ENCODE assay signal across 1 cellular context in the genomic region with DNA sequence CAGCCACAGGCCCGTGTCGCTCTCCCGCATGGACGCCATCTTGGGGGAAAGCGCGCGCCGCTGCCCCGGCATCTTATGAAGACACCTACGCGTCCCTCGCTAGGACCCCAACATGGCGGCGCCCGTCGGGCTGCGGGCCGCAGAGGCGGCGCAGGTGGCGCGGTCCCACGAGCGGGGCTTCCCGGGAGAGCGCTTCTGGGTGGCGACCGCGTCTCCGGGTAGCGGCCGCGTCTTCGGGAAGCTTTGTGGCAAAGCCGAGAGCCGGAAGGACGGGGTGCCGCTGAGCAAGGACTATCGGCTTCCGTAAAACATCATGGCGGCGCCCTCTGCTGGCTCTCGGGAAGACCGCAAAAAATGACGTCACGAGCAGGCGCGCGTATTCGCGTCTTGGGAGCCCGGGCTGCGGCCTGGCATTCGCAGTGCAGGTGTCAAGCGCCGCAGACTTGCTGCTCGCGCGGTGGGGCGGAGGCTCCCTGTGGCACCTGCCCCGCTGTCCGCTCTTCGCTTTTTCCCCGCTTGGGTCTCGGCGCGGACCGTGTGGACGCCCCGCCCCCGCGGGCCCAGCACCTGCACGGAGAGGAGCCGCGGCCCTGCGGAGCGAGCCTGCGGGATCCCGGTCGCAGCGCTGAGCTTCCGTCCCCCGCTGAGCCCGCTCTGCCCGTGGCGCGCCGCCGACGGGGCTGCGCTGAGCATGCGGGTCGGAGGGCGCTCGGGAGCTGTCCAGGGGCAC.
A peak's percentile ranks its signal among the peaks of the same experiment; 100 is the strongest.
TF ChIP-seq lines count a peak whose summit lies in the region.

A gene (minus strand): TSS at position 54 of the 730 bp plus-strand sequence. CDS start 15 bp downstream, at position 39.

TF ChIP-seq in HepG2, 621 proteins besides CTCF, POLR2A, EP300 and RAD21 (continued from another document and continues in another):
- TF ChIP-seq, protein P1, sequence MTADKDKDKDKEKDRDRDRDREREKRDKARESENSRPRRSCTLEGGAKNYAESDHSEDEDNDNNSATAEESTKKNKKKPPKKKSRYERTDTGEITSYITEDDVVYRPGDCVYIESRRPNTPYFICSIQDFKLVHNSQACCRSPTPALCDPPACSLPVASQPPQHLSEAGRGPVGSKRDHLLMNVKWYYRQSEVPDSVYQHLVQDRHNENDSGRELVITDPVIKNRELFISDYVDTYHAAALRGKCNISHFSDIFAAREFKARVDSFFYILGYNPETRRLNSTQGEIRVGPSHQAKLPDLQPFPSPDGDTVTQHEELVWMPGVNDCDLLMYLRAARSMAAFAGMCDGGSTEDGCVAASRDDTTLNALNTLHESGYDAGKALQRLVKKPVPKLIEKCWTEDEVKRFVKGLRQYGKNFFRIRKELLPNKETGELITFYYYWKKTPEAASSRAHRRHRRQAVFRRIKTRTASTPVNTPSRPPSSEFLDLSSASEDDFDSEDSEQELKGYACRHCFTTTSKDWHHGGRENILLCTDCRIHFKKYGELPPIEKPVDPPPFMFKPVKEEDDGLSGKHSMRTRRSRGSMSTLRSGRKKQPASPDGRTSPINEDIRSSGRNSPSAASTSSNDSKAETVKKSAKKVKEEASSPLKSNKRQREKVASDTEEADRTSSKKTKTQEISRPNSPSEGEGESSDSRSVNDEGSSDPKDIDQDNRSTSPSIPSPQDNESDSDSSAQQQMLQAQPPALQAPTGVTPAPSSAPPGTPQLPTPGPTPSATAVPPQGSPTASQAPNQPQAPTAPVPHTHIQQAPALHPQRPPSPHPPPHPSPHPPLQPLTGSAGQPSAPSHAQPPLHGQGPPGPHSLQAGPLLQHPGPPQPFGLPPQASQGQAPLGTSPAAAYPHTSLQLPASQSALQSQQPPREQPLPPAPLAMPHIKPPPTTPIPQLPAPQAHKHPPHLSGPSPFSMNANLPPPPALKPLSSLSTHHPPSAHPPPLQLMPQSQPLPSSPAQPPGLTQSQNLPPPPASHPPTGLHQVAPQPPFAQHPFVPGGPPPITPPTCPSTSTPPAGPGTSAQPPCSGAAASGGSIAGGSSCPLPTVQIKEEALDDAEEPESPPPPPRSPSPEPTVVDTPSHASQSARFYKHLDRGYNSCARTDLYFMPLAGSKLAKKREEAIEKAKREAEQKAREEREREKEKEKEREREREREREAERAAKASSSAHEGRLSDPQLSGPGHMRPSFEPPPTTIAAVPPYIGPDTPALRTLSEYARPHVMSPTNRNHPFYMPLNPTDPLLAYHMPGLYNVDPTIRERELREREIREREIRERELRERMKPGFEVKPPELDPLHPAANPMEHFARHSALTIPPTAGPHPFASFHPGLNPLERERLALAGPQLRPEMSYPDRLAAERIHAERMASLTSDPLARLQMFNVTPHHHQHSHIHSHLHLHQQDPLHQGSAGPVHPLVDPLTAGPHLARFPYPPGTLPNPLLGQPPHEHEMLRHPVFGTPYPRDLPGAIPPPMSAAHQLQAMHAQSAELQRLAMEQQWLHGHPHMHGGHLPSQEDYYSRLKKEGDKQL (CRISPR knock-in tag; IDR thresholded peaks at IDR 0.05; ENCODE audit: low read depth): 0 out of 2 replicates have a peak, but pooled peaks have one; percentile 25
- TF ChIP-seq CHD2 (IDR thresholded peaks at IDR 0.05; ENCODE audit: low read depth, low read length) (peak; percentile 39; the same call in 1 of the 2 replicates), ZNF263 (CRISPR knock-in tag; IDR thresholded peaks at IDR 0.05) (no peak; the same call in 1 of the 2 replicates), ISX (CRISPR knock-in tag; conservative IDR thresholded peaks at IDR 0.05) (no peak), SMARCE1 (IDR thresholded peaks at IDR 0.05; ENCODE audit: borderline replicate concordance) (no peak), HOXA3 (CRISPR knock-in tag; IDR thresholded peaks at IDR 0.05) (peak; percentile 99), AGO1 (IDR thresholded peaks at IDR 0.05; ENCODE audit: low read depth, low read length, poor library complexity, severe bottlenecking) (peak; percentile 27), IKZF1 (IDR thresholded peaks at IDR 0.05) (no peak), TCF7L2 (IDR thresholded peaks at IDR 0.05; ENCODE audit: low read depth, low read length) (no peak), ZNF326 (CRISPR knock-in tag; IDR thresholded peaks at IDR 0.05; ENCODE audit: borderline replicate concordance) (no peak), PHF5A (CRISPR knock-in tag; IDR thresholded peaks at IDR 0.05; ENCODE audit: low read depth, unreplicated experiment) (no peak), NR2C2 (CRISPR knock-in tag; IDR thresholded peaks at IDR 0.05; ENCODE audit: borderline replicate concordance) (peak; percentile 74; the same call in 1 of the 2 replicates), MYNN (CRISPR knock-in tag; IDR thresholded peaks at IDR 0.05; ENCODE audit: low read depth) (no peak), JARID2 (CRISPR knock-in tag; IDR thresholded peaks at IDR 0.05; ENCODE audit: insufficient replicate concordance) (no peak), NR2F6 (IDR thresholded peaks at IDR 0.05) (no peak), NR2F6 (CRISPR knock-in tag; IDR thresholded peaks at IDR 0.05) (peak; percentile 28; the same call in 1 of the 2 replicates), KDM4B (CRISPR knock-in tag; IDR thresholded peaks at IDR 0.05) (peak; percentile 64; the same call in 1 of the 2 replicates), ZNF549 (CRISPR knock-in tag; IDR thresholded peaks at IDR 0.05) (no peak), HIVEP1 (CRISPR knock-in tag; IDR thresholded peaks at IDR 0.05) (peak; percentile 38; the same call in 1 of the 2 replicates), ETV5 (CRISPR knock-in tag; IDR thresholded peaks at IDR 0.05; ENCODE audit: borderline replicate concordance) (peak; percentile 40; the same call in 1 of the 2 replicates), ZNF354B (CRISPR knock-in tag; IDR thresholded peaks at IDR 0.05) (peak; percentile 84; the same call in 1 of the 2 replicates), RFXANK (CRISPR knock-in tag; IDR thresholded peaks at IDR 0.05) (no peak), BRD4 (CRISPR knock-in tag; IDR thresholded peaks at IDR 0.05) (peak; percentile 16; the same call in 1 of the 2 replicates), ZNF724P (CRISPR knock-in tag; IDR thresholded peaks at IDR 0.05; ENCODE audit: borderline replicate concordance) (no peak), KLF16 (CRISPR knock-in tag; IDR thresholded peaks at IDR 0.05) (peak in 1 of 2 experiments; percentile 85; a peak in 2 of 4 replicates), PPARG (CRISPR knock-in tag; conservative IDR thresholded peaks at IDR 0.05) (peak; percentile 66; the same call in 1 of the 2 replicates), ZNF781 (CRISPR knock-in tag; IDR thresholded peaks at IDR 0.05; ENCODE audit: borderline replicate concordance, not compliant biosample characterization) (no peak)
- TF ChIP-seq, protein P2, sequence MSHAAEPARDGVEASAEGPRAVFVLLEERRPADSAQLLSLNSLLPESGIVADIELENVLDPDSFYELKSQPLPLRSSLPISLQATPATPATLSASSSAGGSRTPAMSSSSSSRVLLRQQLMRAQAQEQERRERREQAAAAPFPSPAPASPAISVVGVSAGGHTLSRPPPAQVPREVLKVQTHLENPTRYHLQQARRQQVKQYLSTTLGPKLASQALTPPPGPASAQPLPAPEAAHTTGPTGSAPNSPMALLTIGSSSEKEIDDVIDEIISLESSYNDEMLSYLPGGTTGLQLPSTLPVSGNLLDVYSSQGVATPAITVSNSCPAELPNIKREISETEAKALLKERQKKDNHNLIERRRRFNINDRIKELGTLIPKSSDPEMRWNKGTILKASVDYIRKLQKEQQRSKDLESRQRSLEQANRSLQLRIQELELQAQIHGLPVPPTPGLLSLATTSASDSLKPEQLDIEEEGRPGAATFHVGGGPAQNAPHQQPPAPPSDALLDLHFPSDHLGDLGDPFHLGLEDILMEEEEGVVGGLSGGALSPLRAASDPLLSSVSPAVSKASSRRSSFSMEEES (CRISPR knock-in tag; IDR thresholded peaks at IDR 0.05): peak; percentile 74; the same call in 1 of the 2 replicates
- TF ChIP-seq, protein P3, sequence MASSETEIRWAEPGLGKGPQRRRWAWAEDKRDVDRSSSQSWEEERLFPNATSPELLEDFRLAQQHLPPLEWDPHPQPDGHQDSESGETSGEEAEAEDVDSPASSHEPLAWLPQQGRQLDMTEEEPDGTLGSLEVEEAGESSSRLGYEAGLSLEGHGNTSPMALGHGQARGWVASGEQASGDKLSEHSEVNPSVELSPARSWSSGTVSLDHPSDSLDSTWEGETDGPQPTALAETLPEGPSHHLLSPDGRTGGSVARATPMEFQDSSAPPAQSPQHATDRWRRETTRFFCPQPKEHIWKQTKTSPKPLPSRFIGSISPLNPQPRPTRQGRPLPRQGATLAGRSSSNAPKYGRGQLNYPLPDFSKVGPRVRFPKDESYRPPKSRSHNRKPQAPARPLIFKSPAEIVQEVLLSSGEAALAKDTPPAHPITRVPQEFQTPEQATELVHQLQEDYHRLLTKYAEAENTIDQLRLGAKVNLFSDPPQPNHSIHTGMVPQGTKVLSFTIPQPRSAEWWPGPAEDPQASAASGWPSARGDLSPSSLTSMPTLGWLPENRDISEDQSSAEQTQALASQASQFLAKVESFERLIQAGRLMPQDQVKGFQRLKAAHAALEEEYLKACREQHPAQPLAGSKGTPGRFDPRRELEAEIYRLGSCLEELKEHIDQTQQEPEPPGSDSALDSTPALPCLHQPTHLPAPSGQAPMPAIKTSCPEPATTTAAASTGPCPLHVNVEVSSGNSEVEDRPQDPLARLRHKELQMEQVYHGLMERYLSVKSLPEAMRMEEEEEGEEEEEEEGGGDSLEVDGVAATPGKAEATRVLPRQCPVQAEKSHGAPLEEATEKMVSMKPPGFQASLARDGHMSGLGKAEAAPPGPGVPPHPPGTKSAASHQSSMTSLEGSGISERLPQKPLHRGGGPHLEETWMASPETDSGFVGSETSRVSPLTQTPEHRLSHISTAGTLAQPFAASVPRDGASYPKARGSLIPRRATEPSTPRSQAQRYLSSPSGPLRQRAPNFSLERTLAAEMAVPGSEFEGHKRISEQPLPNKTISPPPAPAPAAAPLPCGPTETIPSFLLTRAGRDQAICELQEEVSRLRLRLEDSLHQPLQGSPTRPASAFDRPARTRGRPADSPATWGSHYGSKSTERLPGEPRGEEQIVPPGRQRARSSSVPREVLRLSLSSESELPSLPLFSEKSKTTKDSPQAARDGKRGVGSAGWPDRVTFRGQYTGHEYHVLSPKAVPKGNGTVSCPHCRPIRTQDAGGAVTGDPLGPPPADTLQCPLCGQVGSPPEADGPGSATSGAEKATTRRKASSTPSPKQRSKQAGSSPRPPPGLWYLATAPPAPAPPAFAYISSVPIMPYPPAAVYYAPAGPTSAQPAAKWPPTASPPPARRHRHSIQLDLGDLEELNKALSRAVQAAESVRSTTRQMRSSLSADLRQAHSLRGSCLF (CRISPR knock-in tag; IDR thresholded peaks at IDR 0.05; ENCODE audit: borderline replicate concordance): peak; percentile 78; the same call in 1 of the 2 replicates
- TF ChIP-seq, protein P4, sequence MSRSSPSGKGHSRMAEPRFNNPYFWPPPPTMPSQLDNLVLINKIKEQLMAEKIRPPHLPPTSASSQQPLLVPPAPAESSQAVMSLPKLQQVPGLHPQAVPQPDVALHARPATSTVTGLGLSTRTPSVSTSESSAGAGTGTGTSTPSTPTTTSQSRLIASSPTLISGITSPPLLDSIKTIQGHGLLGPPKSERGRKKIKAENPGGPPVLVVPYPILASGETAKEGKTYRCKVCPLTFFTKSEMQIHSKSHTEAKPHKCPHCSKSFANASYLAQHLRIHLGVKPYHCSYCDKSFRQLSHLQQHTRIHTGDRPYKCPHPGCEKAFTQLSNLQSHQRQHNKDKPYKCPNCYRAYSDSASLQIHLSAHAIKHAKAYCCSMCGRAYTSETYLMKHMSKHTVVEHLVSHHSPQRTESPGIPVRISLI (CRISPR knock-in tag; IDR thresholded peaks at IDR 0.05; ENCODE audit: borderline replicate concordance): peak; percentile 31; the same call in 1 of the 2 replicates
- TF ChIP-seq, protein P5, sequence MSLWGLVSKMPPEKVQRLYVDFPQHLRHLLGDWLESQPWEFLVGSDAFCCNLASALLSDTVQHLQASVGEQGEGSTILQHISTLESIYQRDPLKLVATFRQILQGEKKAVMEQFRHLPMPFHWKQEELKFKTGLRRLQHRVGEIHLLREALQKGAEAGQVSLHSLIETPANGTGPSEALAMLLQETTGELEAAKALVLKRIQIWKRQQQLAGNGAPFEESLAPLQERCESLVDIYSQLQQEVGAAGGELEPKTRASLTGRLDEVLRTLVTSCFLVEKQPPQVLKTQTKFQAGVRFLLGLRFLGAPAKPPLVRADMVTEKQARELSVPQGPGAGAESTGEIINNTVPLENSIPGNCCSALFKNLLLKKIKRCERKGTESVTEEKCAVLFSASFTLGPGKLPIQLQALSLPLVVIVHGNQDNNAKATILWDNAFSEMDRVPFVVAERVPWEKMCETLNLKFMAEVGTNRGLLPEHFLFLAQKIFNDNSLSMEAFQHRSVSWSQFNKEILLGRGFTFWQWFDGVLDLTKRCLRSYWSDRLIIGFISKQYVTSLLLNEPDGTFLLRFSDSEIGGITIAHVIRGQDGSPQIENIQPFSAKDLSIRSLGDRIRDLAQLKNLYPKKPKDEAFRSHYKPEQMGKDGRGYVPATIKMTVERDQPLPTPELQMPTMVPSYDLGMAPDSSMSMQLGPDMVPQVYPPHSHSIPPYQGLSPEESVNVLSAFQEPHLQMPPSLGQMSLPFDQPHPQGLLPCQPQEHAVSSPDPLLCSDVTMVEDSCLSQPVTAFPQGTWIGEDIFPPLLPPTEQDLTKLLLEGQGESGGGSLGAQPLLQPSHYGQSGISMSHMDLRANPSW (CRISPR knock-in tag; IDR thresholded peaks at IDR 0.05; ENCODE audit: borderline replicate concordance): no peak; the same call in 1 of the 2 replicates
- TF ChIP-seq, protein P6, sequence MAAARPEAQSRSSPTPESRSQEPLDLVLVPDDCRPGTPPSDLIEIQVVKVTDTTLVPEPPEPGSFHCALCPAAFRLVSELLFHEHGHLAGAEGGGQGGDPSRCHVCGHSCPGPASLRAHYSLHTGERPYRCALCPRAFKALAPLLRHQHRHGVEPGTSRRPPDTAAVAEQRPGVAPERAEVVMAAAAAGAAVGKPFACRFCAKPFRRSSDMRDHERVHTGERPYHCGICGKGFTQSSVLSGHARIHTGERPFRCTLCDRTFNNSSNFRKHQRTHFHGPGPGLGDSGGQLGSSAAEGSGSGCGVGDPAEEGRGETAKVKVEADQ (CRISPR knock-in tag; IDR thresholded peaks at IDR 0.05; ENCODE audit: borderline replicate concordance): no peak
- TF ChIP-seq, protein P7, sequence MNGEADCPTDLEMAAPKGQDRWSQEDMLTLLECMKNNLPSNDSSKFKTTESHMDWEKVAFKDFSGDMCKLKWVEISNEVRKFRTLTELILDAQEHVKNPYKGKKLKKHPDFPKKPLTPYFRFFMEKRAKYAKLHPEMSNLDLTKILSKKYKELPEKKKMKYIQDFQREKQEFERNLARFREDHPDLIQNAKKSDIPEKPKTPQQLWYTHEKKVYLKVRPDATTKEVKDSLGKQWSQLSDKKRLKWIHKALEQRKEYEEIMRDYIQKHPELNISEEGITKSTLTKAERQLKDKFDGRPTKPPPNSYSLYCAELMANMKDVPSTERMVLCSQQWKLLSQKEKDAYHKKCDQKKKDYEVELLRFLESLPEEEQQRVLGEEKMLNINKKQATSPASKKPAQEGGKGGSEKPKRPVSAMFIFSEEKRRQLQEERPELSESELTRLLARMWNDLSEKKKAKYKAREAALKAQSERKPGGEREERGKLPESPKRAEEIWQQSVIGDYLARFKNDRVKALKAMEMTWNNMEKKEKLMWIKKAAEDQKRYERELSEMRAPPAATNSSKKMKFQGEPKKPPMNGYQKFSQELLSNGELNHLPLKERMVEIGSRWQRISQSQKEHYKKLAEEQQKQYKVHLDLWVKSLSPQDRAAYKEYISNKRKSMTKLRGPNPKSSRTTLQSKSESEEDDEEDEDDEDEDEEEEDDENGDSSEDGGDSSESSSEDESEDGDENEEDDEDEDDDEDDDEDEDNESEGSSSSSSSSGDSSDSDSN (CRISPR knock-in tag; IDR thresholded peaks at IDR 0.05): peak; percentile 97
